ENCODE assay signal across 15 cellular contexts in genomic region chr5:72654231-72654630, GRCh38.
"Had no signal": no experiment of that assay in that cellular context is flagged by ENCODE, and none has a peak within 500 bp of the region (broad histone marks: within the 10 kb centered on the region; RNA-seq: fewer than 3 reads in every experiment).

No MANE protein-coding gene starts in this region.

- H3K4me3 ChIP-seq: breast epithelium, dorsolateral prefrontal cortex, heart left ventricle, left lung had no signal

- DNase-seq: activated CD4-positive, alpha-beta T cell treated with anti-CD3 and anti-CD28 coated beads for 36 hours; activated CD8-positive, alpha-beta memory T cell treated with anti-CD3 and anti-CD28 coated beads, Interleukin-2, amount 50 U/mL, for 4 hours; activated CD8-positive, alpha-beta T cell treated with anti-CD3 and anti-CD28 coated beads for 36 hours; activated gamma-delta T cell treated with Interleukin-2 at 50 U/mL for 16 hours; activated naive CD8-positive, alpha-beta T cell treated with anti-CD3 and anti-CD28 coated beads, Interleukin-2, amount 10 ng/mL, durations not matched to agents 7 days and 5 days; activated T-cell treated with anti-CD3 and anti-CD28 coated beads, Interleukin-2, amount 50 U/mL, for 72 hours; foreskin melanocyte; heart left ventricle; left lung; stimulated activated CD4-positive, alpha-beta T cell treated with anti-CD3 and anti-CD28 coated beads, Interleukin-15, amount 100 ng/mL, for 24 hours; stimulated activated CD4-positive, alpha-beta T cell treated with anti-CD3 and anti-CD28 coated beads, Interleukin-4, amount 100 ng/mL, for 24 hours; T1000 had no signal

- H3K27ac ChIP-seq: breast epithelium, heart left ventricle, left lung, VCaP had no signal

- H3K9me3 ChIP-seq: breast epithelium, heart left ventricle, left lung had no signal

- H3K27me3 ChIP-seq: breast epithelium, dorsolateral prefrontal cortex, heart left ventricle, left lung had no signal

- ATAC-seq: activated CD4-positive, alpha-beta T cell treated with anti-CD3 and anti-CD28 coated beads for 36 hours; activated CD8-positive, alpha-beta T cell treated with anti-CD3 and anti-CD28 coated beads for 36 hours; activated T-cell treated with anti-CD3 and anti-CD28 coated beads, Interleukin-2, amount 50 U/mL, for 72 hours; heart left ventricle; left lung had no signal

- H3K36me3 ChIP-seq: breast epithelium, heart left ventricle, left lung had no signal

- H3K4me1 ChIP-seq: breast epithelium, heart left ventricle, left lung had no signal
